Comparison of ENCODE assay signal across 14 cellular contexts in the genomic region with DNA sequence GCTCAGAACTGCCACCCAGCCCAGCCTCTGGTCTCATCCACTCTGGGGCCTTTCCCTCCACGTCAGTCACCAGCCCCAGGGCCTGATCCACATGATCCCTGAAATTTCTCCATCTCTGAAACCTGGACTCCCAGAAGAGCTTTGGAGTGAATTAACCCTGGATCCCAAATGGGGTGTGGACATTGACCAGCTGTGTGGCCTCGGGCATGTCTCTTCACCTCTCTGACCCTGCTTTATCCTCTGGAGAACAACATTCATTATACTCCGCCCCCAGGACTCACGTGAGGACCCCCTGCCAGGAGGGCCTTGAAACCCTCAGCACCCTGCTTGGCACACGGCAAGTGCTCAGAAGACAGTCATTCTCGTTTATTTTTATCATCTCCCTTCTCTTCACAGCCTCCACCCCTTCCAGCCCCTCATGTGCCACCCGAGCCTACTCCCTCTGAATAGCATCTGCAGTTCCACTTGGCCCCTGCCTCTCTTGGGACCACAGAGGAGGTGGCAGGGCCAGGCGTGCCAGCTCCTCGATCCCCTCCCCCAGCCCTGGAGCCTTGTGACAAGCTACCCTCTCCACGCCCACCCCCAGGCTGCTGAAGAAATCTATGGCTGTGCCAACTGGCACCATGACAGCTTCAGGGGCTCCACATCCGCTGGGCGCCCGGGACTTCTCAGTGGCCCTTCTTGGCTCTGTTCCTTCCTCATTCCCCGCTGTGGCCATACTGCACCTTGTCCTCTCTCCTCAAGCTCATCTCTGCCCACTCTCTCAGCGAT. TPM values are rescaled to one million over a fixed set of nuclear protein-coding genes. Genes with fewer than 3 reads are reported as not detected.
DNase-seq lines count a peak whose midpoint lies in the region; ATAC-seq and TF ChIP-seq lines count a peak whose summit lies in the region.
"Had no signal": no experiment of that assay in that cellular context is flagged by ENCODE, and none has a peak within 500 bp of the region (broad histone marks: within the 10 kb centered on the region; RNA-seq: fewer than 3 reads in every experiment).

No MANE protein-coding gene starts in this region.

- H3K14ac ChIP-seq in mesenchymal stem cell (ENCODE audit: low read length in 2 of 2) = no peak overlapping the region

- H3K4me3 ChIP-seq in CD8-positive, alpha-beta T cell (ENCODE audit: low read depth, low read length) = no peak overlapping the region
- H3K4me3 ChIP-seq in HEK293 (ENCODE audit: low read depth, low read length) (no peak overlapping the region), SK-N-SH (ENCODE audit: low read depth in 2 of 2, low read length in 1 of 2) (no peak overlapping the region; a peak in 1 of 4 replicates), mesenchymal stem cell (ENCODE audit: insufficient read depth in 1 of 2, low read depth in 1 of 2, low read length in 2 of 2) (no peak overlapping the region), adrenal gland (no peak overlapping the region)
- H3K4me3 ChIP-seq: right lobe of liver, SJSA1 had no signal

- no peaks in the 10 kb centered on the region for H3K79me2 ChIP-seq in SK-N-SH (ENCODE audit: insufficient read depth)

- H2BK15ac ChIP-seq in mesenchymal stem cell (ENCODE audit: low read depth, poor library complexity, severe bottlenecking) = peak overlapping the region; percentile 17

- H3K79me1 ChIP-seq in mesenchymal stem cell (replicated peaks; ENCODE audit: low read length, poor library complexity, severe bottlenecking) = no peaks in the 10 kb centered on the region

- peaks cover 20% of the 10 kb centered on the region for H3K4me1 ChIP-seq in CD8-positive, alpha-beta T cell (ENCODE audit: insufficient read depth, low read length)
- no peaks in the 10 kb centered on the region; the same call in 1 of the 2 replicates for H3K4me1 ChIP-seq in HEK293 (ENCODE audit: control insufficient read depth, insufficient read depth, low read length)
- peaks cover 7 to 45% of the 10 kb centered on the region in 2 experiments; a peak in 3 of 4 replicates for H3K4me1 ChIP-seq in SK-N-SH (ENCODE audit: control insufficient read depth in 1 of 2, insufficient read depth in 2 of 2, low read depth in 1 of 2, low read length in 1 of 2)
- peaks cover 22% of the 10 kb centered on the region for H3K4me1 ChIP-seq in mesenchymal stem cell (ENCODE audit: control insufficient read depth, insufficient read depth, low read depth, low read length)
- H3K4me1 ChIP-seq in adrenal gland (replicated peaks in 1 of 2) = peaks cover 0 to 5% of the 10 kb centered on the region in 2 donors
- H3K4me1 ChIP-seq: SJSA1 had no signal

- no peak overlapping the region for H2BK5ac ChIP-seq in mesenchymal stem cell (ENCODE audit: low read depth, low read length, poor library complexity, severe bottlenecking)

- no peak overlapping the region for H4K8ac ChIP-seq in mesenchymal stem cell (ENCODE audit: low read length)

- H2AK5ac ChIP-seq in mesenchymal stem cell (ENCODE audit: low read length, severe bottlenecking) = no peak overlapping the region

- H3K9me3 Mint-ChIP-seq in CD8-positive, alpha-beta T cell = no peaks in the 10 kb centered on the region
- H3K9me3 Mint-ChIP-seq: activated B cell treated with CpG ODN at 0.5 μM for 24 hours, naive B cell had no signal

- TF ChIP-seq POLR2A in adrenal gland (IDR thresholded peaks at IDR 0.05) = no peak

- no peak overlapping the region for H2BK120ac ChIP-seq in mesenchymal stem cell (ENCODE audit: low read depth, low read length)

- no peak overlapping the region for H3K27ac ChIP-seq in CD8-positive, alpha-beta T cell (ENCODE audit: low read depth, low read length)
- no peak overlapping the region for H3K27ac ChIP-seq in HEK293 (ENCODE audit: extremely low read depth, low read depth, low read length)
- H3K27ac ChIP-seq in SK-N-SH (ENCODE audit: low read depth in 2 of 2, low read length in 1 of 2) = no peak overlapping the region
- no peak overlapping the region for H3K27ac ChIP-seq in mesenchymal stem cell (ENCODE audit: low read length, poor library complexity, severe bottlenecking)
- no peak overlapping the region for H3K27ac ChIP-seq in adrenal gland
- H3K27ac ChIP-seq: HL-60, right lobe of liver, SJSA1 had no signal

- no peak overlapping the region for H4K91ac ChIP-seq in mesenchymal stem cell (ENCODE audit: low read length)

- CTCF ChIA-PET in CD8-positive, alpha-beta T cell (lab: Charles Lee) = interaction anchor here (1.4 to 2.1 kb wide), 5 partner anchors 11 to 83 kb away, joined by 3 to 12 read pairs (median 6); no protein-coding TSS in a partner anchor
- CTCF ChIA-PET in HEK293 (lab: Yijun Ruan, JAX) (interaction anchor here (0.6 to 4.0 kb wide), 34 partner anchors 8 to 528 kb away, joined by 3 to 71 read pairs (median 5); partner anchors contain the start of gene ADGRB2), SK-N-SH (lab: Yijun Ruan, JAX) (interaction anchor here (0.8 to 6.0 kb wide), 31 partner anchors 8 to 268 kb away, joined by 3 to 111 read pairs (median 7); partner anchors contain the start of gene ADGRB2)

- H3K4me2 ChIP-seq in SK-N-SH (no peak overlapping the region), mesenchymal stem cell (ENCODE audit: low read length, poor library complexity, severe bottlenecking) (no peak overlapping the region)

- no peaks in the 10 kb centered on the region for H3K9me3 ChIP-seq in CD8-positive, alpha-beta T cell (ENCODE audit: low read length)
- no peaks in the 10 kb centered on the region for H3K9me3 ChIP-seq in HEK293 (ENCODE audit: control insufficient read depth, insufficient read depth, low read depth, low read length)
- H3K9me3 ChIP-seq in SK-N-SH = no peaks in the 10 kb centered on the region
- H3K9me3 ChIP-seq in mesenchymal stem cell (ENCODE audit: control insufficient read depth, low read length) = no peaks in the 10 kb centered on the region
- no peaks in the 10 kb centered on the region for H3K9me3 ChIP-seq in adrenal gland (replicated peaks in 1 of 3)
- H3K9me3 ChIP-seq: right lobe of liver, SJSA1 had no signal

- H3K4ac ChIP-seq in mesenchymal stem cell (ENCODE audit: low read depth in 1 of 2, low read length in 2 of 2) = no peak overlapping the region

- H3K18ac ChIP-seq in mesenchymal stem cell (ENCODE audit: low read depth in 1 of 2, low read length in 2 of 2) = no peak overlapping the region

- no peak overlapping the region for H3K23ac ChIP-seq in mesenchymal stem cell (ENCODE audit: low read length in 2 of 2)

- POLR2A ChIA-PET in CD8-positive, alpha-beta T cell (lab: Charles Lee) = no interaction called here
- POLR2A ChIA-PET in HEK293 (lab: Yijun Ruan, JAX) (interaction anchor here (1.0 to 1.3 kb wide), 3 partner anchors 34 to 101 kb away, joined by 3 to 4 read pairs (median 3); partner anchors contain the start of gene PEF1), SK-N-SH (lab: Yijun Ruan, JAX) (interaction anchor here (1.0 to 1.3 kb wide), 4 partner anchors 12 to 39 kb away, joined by 3 to 5 read pairs (median 4); no protein-coding TSS in a partner anchor)

- no peak for ATAC-seq in CD8-positive, alpha-beta T cell
- ATAC-seq in GM18517 (IDR thresholded peaks at IDR 0.05; ENCODE audit: unreplicated experiment) (no peak), left colon (no peak), HG02588 (IDR thresholded peaks at IDR 0.05; ENCODE audit: unreplicated experiment) (no peak)

- no peak overlapping the region for H3K4me3 Mint-ChIP-seq in CD8-positive, alpha-beta T cell
- H3K4me3 Mint-ChIP-seq: activated B cell treated with CpG ODN at 0.5 μM for 24 hours, naive B cell had no signal

- H3F3A ChIP-seq in SK-N-SH (replicated peaks; ENCODE audit: insufficient read depth) = peaks cover 2% of the 10 kb centered on the region

- H3K27me3 Mint-ChIP-seq in CD8-positive, alpha-beta T cell (ENCODE audit: low read depth) = no peaks in the 10 kb centered on the region

- H3K36me3 ChIP-seq in CD8-positive, alpha-beta T cell (ENCODE audit: insufficient read depth, low read length) = no peaks in the 10 kb centered on the region
- H3K36me3 ChIP-seq in HEK293 (ENCODE audit: control insufficient read depth in 2 of 2, insufficient read depth in 1 of 2, low read length in 2 of 2) (peaks cover 0 to 14% of the 10 kb centered on the region in 2 experiments; a peak in 1 of 3 replicates), SK-N-SH (replicated peaks in 1 of 2; ENCODE audit: control insufficient read depth in 1 of 2, insufficient read depth in 2 of 2, low read length in 1 of 2) (no peaks in the 10 kb centered on the region), mesenchymal stem cell (ENCODE audit: control insufficient read depth in 1 of 2, insufficient read depth in 2 of 2, low read depth in 1 of 2, low read length in 2 of 2) (peaks cover 0 to 8% of the 10 kb centered on the region in 2 experiments), adrenal gland (replicated peaks in 1 of 2) (no peaks in the 10 kb centered on the region)
- H3K36me3 ChIP-seq: right lobe of liver, SJSA1 had no signal

- no peak for TF ChIP-seq EP300 in SK-N-SH (IDR thresholded peaks at IDR 0.05; ENCODE audit: borderline replicate concordance in 1 of 2, low read depth in 1 of 2, low read length in 1 of 2)

- WGBS in SK-N-SH (ENCODE audit: low lambda C conversion rate) = 71% methylated on average over 15 of the region's 15 CpGs
- 74% methylated on average over 15 of the region's 15 CpGs for WGBS in mesenchymal stem cell
- WGBS in adrenal gland, 4 donors = 56 to 68% (median 62%) methylated on average over 12 to 15 of the region's 15 CpGs

- no peaks in the 10 kb centered on the region for H3K36me3 Mint-ChIP-seq in CD8-positive, alpha-beta T cell
- H3K36me3 Mint-ChIP-seq: naive B cell had no signal

- no peak for DNase-seq in CD8-positive, alpha-beta T cell
- no peak for DNase-seq in SK-N-SH
- no peak for DNase-seq in mesenchymal stem cell
- DNase-seq in left colon = no peak
- no peak for DNase-seq in adrenal gland
- DNase-seq: activated B cell treated with CpG ODN at 0.5 μM for 24 hours, naive B cell, NCI-H524 treated with DMSO at 0.1 percent for 48 hours had no signal

- no peak overlapping the region for H3K27ac Mint-ChIP-seq in CD8-positive, alpha-beta T cell

- H3K27me3 ChIP-seq in CD8-positive, alpha-beta T cell (ENCODE audit: insufficient read depth, low read length) = no peaks in the 10 kb centered on the region
- H3K27me3 ChIP-seq in SK-N-SH (ENCODE audit: insufficient read depth) = no peaks in the 10 kb centered on the region
- H3K27me3 ChIP-seq in mesenchymal stem cell (ENCODE audit: control insufficient read depth in 1 of 2, insufficient read depth in 1 of 2, low read length in 2 of 2) = peaks cover 5 to 30% of the 10 kb centered on the region in 2 experiments
- no peaks in the 10 kb centered on the region for H3K27me3 ChIP-seq in adrenal gland
- H3K27me3 ChIP-seq: right lobe of liver, SJSA1 had no signal

- no peaks in the 10 kb centered on the region for H3K9me2 ChIP-seq in SK-N-SH

- peaks cover 13% of the 10 kb centered on the region for H4K20me1 ChIP-seq in SK-N-SH (ENCODE audit: insufficient read depth)

- intact Hi-C loops in CD8-positive, alpha-beta T cell (cut with DNase I, micrococcal nuclease) = no loop called here
- intact Hi-C loops in left colon (cut with DNase I, micrococcal nuclease) = no loop called here
- intact Hi-C loops in adrenal gland (cut with DNase I) = loop anchor here (5.0 kb wide), 1 partner anchor 84 kb away; no protein-coding TSS in a partner anchor

- peaks cover 22% of the 10 kb centered on the region for H3K4me1 Mint-ChIP-seq in CD8-positive, alpha-beta T cell (ENCODE audit: low read depth)

- H3K9ac ChIP-seq in SK-N-SH (no peak overlapping the region), mesenchymal stem cell (ENCODE audit: low read length) (peak overlapping the region; percentile 32)

- TF ChIP-seq RAD21 in SK-N-SH (IDR thresholded peaks at IDR 0.05; ENCODE audit: low read length) = no peak

- TF ChIP-seq CTCF in CD8-positive, alpha-beta T cell (IDR thresholded peaks at IDR 0.05) = peak; percentile 10
- TF ChIP-seq CTCF in HEK293 (tag by site-specific recombination; IDR thresholded peaks at IDR 0.05) (0 out of 2 replicates have a peak, but pooled peaks have one; percentile 5), SK-N-SH (IDR thresholded peaks at IDR 0.05) (0 out of 2 replicates have a peak, but pooled peaks have one; percentile 14), adrenal gland (IDR thresholded peaks at IDR 0.05) (peak in 2 of 6 experiments; percentile 13 to 16)

- no peak overlapping the region for H2AFZ ChIP-seq in SK-N-SH (ENCODE audit: low read depth)
- H2AFZ ChIP-seq in mesenchymal stem cell (ENCODE audit: low read depth, low read length) = no peak overlapping the region

- H2BK12ac ChIP-seq in mesenchymal stem cell (ENCODE audit: low read length in 2 of 2) = peak overlapping the region in 1 of 2 experiments; percentile 49

RNA-seq across cellular contexts. Expression of gene ADGRB2, which starts 18.1 kb away (rescaled TPM):
- under 1 TPM; 0.25 to 0.79 TPM for total RNA-seq in CD8-positive, alpha-beta T cell
- polyA plus RNA-seq in SK-N-SH (2012; rRNA removed) (10.6 and 13.0 TPM in 2 replicates), adrenal gland (10 to 100 TPM in 1 of 3 donors, 1 to 10 TPM in 2; 1.8 to 57.3 (median 9.2) TPM)
- 4.3 and 8.4 TPM in 2 replicates for polyA plus RNA-seq in SK-N-SH (2012; cell fraction: cytosol; rRNA removed)
- polyA plus RNA-seq in SK-N-SH (2012; cell fraction: nucleus; rRNA removed) = 41.8 and 66.9 TPM in 2 replicates
- polyA plus RNA-seq in mesenchymal stem cell (2013, experiment 1 of 2) = 6.1 TPM
- 5.3 TPM for polyA plus RNA-seq in mesenchymal stem cell (2013, experiment 2 of 2)
- total RNA-seq in left colon (under 1 TPM; 0.79 to 0.89 TPM), adrenal gland (10 to 100 TPM in 1 of 8 donors, 1 to 10 TPM in 7; 2.2 to 15.1 (median 5.1) TPM)

RNA-seq across cellular contexts. Expression of gene COL16A1, which starts 42.3 kb away (rescaled TPM):
- under 1 TPM in 1 of 2 experiments, not detected in 1; 0.92 TPM for total RNA-seq in CD8-positive, alpha-beta T cell
- polyA plus RNA-seq in SK-N-SH (2012; rRNA removed) (9.0 and 10.4 TPM in 2 replicates), adrenal gland (100 to 1,000 TPM in 1 of 3 donors, 10 to 100 TPM in 1, 1 to 10 TPM in 1; 6.1 to 129 (median 49.8) TPM)
- polyA plus RNA-seq in SK-N-SH (2012; cell fraction: cytosol; rRNA removed) = 3.0 and 3.8 TPM in 2 replicates
- polyA plus RNA-seq in SK-N-SH (2012; cell fraction: nucleus; rRNA removed) = 38.2 and 47.3 TPM in 2 replicates
- 20.9 TPM for polyA plus RNA-seq in mesenchymal stem cell (2013, experiment 1 of 2)
- 18.3 TPM for polyA plus RNA-seq in mesenchymal stem cell (2013, experiment 2 of 2)
- total RNA-seq in left colon (10 to 100 TPM; 15.7 to 23.3 TPM), adrenal gland (10 to 100 TPM; 18.5 to 41.2 (median 26.9) TPM)

Comparison
In these comparisons a context has a peak if more than half of its experiments do, and no peak if none do; other contexts are left out.
1. RNA of gene COL16A1, which starts 42.3 kb away (total RNA-seq): 18.5 to 41.2 TPM in adrenal gland and 15.7 to 23.3 TPM in left colon; 0.92 TPM in CD8-positive, alpha-beta T cell; every median in the first group is over 4 times any median in the second.
2. intact Hi-C loops: an anchor here in adrenal gland (5.0 kb wide); none called in CD8-positive, alpha-beta T cell and left colon.